In genomic region chr17:19513897-19514488, GRCh38 we compare ENCODE assay signal across 1 cellular context.
TF ChIP-seq lines count a peak whose summit lies in the region.

No MANE protein-coding gene starts in this region.

TF ChIP-seq in HEK293, 187 proteins besides CTCF, POLR2A, EP300 and RAD21 (continued from another document and continues in another):
- TF ChIP-seq ZNF76 (tag by site-specific recombination; IDR thresholded peaks at IDR 0.05; ENCODE audit: borderline replicate concordance, low read depth): no peak
- peak; percentile 85; the same call in 1 of the 2 replicates for TF ChIP-seq ZNF660 (tag by site-specific recombination; IDR thresholded peaks at IDR 0.05)
- TF ChIP-seq PRDM10 (tag by site-specific recombination; IDR thresholded peaks at IDR 0.05): 0 out of 2 replicates have a peak, but pooled peaks have one; percentile 23
- TF ChIP-seq ZNF155 (tag by site-specific recombination; IDR thresholded peaks at IDR 0.05): no peak
- TF ChIP-seq ZNF629 (tag by site-specific recombination; IDR thresholded peaks at IDR 0.05): peak; percentile 86
- no peak for TF ChIP-seq ZEB2 (tag by site-specific recombination; IDR thresholded peaks at IDR 0.05)
- TF ChIP-seq, protein P1, sequence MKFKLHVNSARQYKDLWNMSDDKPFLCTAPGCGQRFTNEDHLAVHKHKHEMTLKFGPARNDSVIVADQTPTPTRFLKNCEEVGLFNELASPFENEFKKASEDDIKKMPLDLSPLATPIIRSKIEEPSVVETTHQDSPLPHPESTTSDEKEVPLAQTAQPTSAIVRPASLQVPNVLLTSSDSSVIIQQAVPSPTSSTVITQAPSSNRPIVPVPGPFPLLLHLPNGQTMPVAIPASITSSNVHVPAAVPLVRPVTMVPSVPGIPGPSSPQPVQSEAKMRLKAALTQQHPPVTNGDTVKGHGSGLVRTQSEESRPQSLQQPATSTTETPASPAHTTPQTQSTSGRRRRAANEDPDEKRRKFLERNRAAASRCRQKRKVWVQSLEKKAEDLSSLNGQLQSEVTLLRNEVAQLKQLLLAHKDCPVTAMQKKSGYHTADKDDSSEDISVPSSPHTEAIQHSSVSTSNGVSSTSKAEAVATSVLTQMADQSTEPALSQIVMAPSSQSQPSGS (tag by site-specific recombination; IDR thresholded peaks at IDR 0.05; ENCODE audit: low read depth): peak; percentile 97
- no peak for TF ChIP-seq ZBTB48 (tag by site-specific recombination; IDR thresholded peaks at IDR 0.05)
- TF ChIP-seq, protein P2, sequence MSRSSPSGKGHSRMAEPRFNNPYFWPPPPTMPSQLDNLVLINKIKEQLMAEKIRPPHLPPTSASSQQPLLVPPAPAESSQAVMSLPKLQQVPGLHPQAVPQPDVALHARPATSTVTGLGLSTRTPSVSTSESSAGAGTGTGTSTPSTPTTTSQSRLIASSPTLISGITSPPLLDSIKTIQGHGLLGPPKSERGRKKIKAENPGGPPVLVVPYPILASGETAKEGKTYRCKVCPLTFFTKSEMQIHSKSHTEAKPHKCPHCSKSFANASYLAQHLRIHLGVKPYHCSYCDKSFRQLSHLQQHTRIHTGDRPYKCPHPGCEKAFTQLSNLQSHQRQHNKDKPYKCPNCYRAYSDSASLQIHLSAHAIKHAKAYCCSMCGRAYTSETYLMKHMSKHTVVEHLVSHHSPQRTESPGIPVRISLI (tag by site-specific recombination; IDR thresholded peaks at IDR 0.05): no peak
- no peak for TF ChIP-seq ZNF266 (tag by site-specific recombination; IDR thresholded peaks at IDR 0.05; ENCODE audit: low read depth)
- TF ChIP-seq ZNF654 (tag by site-specific recombination; IDR thresholded peaks at IDR 0.05; ENCODE audit: low read depth): peak; percentile 91
- TF ChIP-seq, protein P3, sequence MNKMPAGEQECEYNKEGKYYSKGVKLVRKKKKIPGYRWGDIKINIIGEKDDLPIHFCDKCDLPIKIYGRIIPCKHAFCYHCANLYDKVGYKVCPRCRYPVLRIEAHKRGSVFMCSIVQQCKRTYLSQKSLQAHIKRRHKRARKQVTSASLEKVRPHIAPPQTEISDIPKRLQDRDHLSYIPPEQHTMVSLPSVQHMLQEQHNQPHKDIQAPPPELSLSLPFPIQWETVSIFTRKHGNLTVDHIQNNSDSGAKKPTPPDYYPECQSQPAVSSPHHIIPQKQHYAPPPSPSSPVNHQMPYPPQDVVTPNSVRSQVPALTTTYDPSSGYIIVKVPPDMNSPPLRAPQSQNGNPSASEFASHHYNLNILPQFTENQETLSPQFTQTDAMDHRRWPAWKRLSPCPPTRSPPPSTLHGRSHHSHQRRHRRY (tag by site-specific recombination; IDR thresholded peaks at IDR 0.05): no peak
- TF ChIP-seq ZNF610 (tag by site-specific recombination; IDR thresholded peaks at IDR 0.05; ENCODE audit: borderline replicate concordance): no peak
- TF ChIP-seq ZNF785 (tag by site-specific recombination; IDR thresholded peaks at IDR 0.05): no peak
- TF ChIP-seq KLF17 (tag by site-specific recombination; IDR thresholded peaks at IDR 0.05): peak; percentile 42; the same call in 1 of the 2 replicates
- TF ChIP-seq, protein P4, sequence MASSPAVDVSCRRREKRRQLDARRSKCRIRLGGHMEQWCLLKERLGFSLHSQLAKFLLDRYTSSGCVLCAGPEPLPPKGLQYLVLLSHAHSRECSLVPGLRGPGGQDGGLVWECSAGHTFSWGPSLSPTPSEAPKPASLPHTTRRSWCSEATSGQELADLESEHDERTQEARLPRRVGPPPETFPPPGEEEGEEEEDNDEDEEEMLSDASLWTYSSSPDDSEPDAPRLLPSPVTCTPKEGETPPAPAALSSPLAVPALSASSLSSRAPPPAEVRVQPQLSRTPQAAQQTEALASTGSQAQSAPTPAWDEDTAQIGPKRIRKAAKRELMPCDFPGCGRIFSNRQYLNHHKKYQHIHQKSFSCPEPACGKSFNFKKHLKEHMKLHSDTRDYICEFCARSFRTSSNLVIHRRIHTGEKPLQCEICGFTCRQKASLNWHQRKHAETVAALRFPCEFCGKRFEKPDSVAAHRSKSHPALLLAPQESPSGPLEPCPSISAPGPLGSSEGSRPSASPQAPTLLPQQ (tag by site-specific recombination; IDR thresholded peaks at IDR 0.05): 0 out of 2 replicates have a peak, but pooled peaks have one; percentile 31
- TF ChIP-seq ZNF335 (tag by site-specific recombination; conservative IDR thresholded peaks at IDR 0.05): peak; percentile 68
- TF ChIP-seq ZNF513 (tag by site-specific recombination; IDR thresholded peaks at IDR 0.05): no peak
- TF ChIP-seq, protein P5, sequence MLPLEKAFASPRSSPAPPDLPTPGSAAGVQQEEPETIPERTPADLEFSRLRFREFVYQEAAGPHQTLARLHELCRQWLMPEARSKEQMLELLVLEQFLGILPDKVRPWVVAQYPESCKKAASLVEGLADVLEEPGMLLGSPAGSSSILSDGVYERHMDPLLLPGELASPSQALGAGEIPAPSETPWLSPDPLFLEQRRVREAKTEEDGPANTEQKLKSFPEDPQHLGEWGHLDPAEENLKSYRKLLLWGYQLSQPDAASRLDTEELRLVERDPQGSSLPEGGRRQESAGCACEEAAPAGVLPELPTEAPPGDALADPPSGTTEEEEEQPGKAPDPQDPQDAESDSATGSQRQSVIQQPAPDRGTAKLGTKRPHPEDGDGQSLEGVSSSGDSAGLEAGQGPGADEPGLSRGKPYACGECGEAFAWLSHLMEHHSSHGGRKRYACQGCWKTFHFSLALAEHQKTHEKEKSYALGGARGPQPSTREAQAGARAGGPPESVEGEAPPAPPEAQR (tag by site-specific recombination; IDR thresholded peaks at IDR 0.05): no peak
- TF ChIP-seq ZNF354C (tag by site-specific recombination; IDR thresholded peaks at IDR 0.05; ENCODE audit: borderline replicate concordance, low read depth): no peak
- TF ChIP-seq SP7 (tag by site-specific recombination; IDR thresholded peaks at IDR 0.05): peak; percentile 46; the same call in 1 of the 2 replicates
- 0 out of 2 replicates have a peak, but pooled peaks have one; percentile 17 for TF ChIP-seq PRDM4 (tag by site-specific recombination; IDR thresholded peaks at IDR 0.05)
- TF ChIP-seq ZNF433 (tag by site-specific recombination; IDR thresholded peaks at IDR 0.05; ENCODE audit: low read depth): no peak
- TF ChIP-seq ZNF449 (tag by site-specific recombination; IDR thresholded peaks at IDR 0.05): no peak
- TF ChIP-seq ZNF248 (tag by site-specific recombination; IDR thresholded peaks at IDR 0.05): no peak
- TF ChIP-seq, protein P6, sequence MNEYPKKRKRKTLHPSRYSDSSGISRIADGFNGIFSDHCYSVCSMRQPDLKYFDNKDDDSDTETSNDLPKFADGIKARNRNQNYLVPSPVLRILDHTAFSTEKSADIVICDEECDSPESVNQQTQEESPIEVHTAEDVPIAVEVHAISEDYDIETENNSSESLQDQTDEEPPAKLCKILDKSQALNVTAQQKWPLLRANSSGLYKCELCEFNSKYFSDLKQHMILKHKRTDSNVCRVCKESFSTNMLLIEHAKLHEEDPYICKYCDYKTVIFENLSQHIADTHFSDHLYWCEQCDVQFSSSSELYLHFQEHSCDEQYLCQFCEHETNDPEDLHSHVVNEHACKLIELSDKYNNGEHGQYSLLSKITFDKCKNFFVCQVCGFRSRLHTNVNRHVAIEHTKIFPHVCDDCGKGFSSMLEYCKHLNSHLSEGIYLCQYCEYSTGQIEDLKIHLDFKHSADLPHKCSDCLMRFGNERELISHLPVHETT (tag by site-specific recombination; IDR thresholded peaks at IDR 0.05): 0 out of 2 replicates have a peak, but pooled peaks have one; percentile 37
- TF ChIP-seq ZNF366 (tag by site-specific recombination; conservative IDR thresholded peaks at IDR 0.05): peak; percentile 79
- TF ChIP-seq ZXDB (tag by site-specific recombination; IDR thresholded peaks at IDR 0.05): no peak
- TF ChIP-seq ZNF514 (tag by site-specific recombination; IDR thresholded peaks at IDR 0.05): no peak
- no peak for TF ChIP-seq ZNF664 (tag by site-specific recombination; IDR thresholded peaks at IDR 0.05)
- no peak for TF ChIP-seq GFI1B (tag by site-specific recombination; IDR thresholded peaks at IDR 0.05)
- no peak for TF ChIP-seq ZNF138 (tag by site-specific recombination; IDR thresholded peaks at IDR 0.05; ENCODE audit: borderline replicate concordance)
- 0 out of 2 replicates have a peak, but pooled peaks have one; percentile 5 for TF ChIP-seq PRDM6 (tag by site-specific recombination; IDR thresholded peaks at IDR 0.05)
- no peak for TF ChIP-seq BCL11A (tag by site-specific recombination; IDR thresholded peaks at IDR 0.05; ENCODE audit: low read depth)
- no peak for TF ChIP-seq ZNF202 (tag by site-specific recombination; IDR thresholded peaks at IDR 0.05; ENCODE audit: borderline replicate concordance)
- TF ChIP-seq ZNF423 (tag by site-specific recombination; IDR thresholded peaks at IDR 0.05): no peak
- no peak for TF ChIP-seq SP3 (tag by site-specific recombination; IDR thresholded peaks at IDR 0.05)
